24 cellular contexts compared by ENCODE assay signal in genomic region chr15:78752492-78753358, GRCh38. TPM values are rescaled to one million over a fixed set of nuclear protein-coding genes. Genes with fewer than 3 reads are reported as not detected.
A peak's percentile ranks its signal among the peaks of the same experiment; 100 is the strongest.
DNase-seq lines count a peak whose midpoint lies in the region; ATAC-seq and TF ChIP-seq lines count a peak whose summit lies in the region.
"Had no signal": no experiment of that assay in that cellular context is flagged by ENCODE, and none has a peak within 500 bp of the region (broad histone marks: within the 10 kb centered on the region; RNA-seq: fewer than 3 reads in every experiment).

No MANE protein-coding gene starts in this region.

- intact Hi-C loops in left ventricle myocardium superior (cut with micrococcal nuclease): no loop called here
- intact Hi-C loops in posterior vena cava (cut with DNase I): loop anchor here in 1 of 2 donors (5.0 kb wide), 1 partner anchor 135 kb away; no protein-coding TSS in a partner anchor

- H3K27ac Mint-ChIP-seq in activated T-helper 17 cell treated with anti-CD3 and anti-CD28 coated beads, Interleukin-2, amount 50 U/mL, for 72 hours: peak overlapping the region; percentile 36
- H3K27ac Mint-ChIP-seq in HFFc6: no peak overlapping the region
- H3K27ac Mint-ChIP-seq: activated CD4-positive, alpha-beta T cell treated with anti-CD3 and anti-CD28 coated beads for 36 hours; activated CD8-positive, alpha-beta T cell treated with anti-CD3 and anti-CD28 coated beads, Interleukin-2, amount 10 ng/mL, durations not matched to agents 7 days and 5 days; CD4-positive, alpha-beta memory T cell; naive thymus-derived CD4-positive, alpha-beta T cell; stimulated activated naive B cell treated with anti-CD40 and anti-IgM and Interleukin-4, amounts not matched to agents 10 μg/mL and 1 μg/mL and 100 μg/mL, for 72 hours; T-helper 17 cell had no signal

- H3K4me3 Mint-ChIP-seq in activated T-helper 17 cell treated with anti-CD3 and anti-CD28 coated beads, Interleukin-2, amount 50 U/mL, for 72 hours: no peak overlapping the region
- H3K4me3 Mint-ChIP-seq in HFFc6: no peak overlapping the region
- H3K4me3 Mint-ChIP-seq: activated CD4-positive, alpha-beta T cell treated with anti-CD3 and anti-CD28 coated beads for 36 hours; activated CD8-positive, alpha-beta T cell treated with anti-CD3 and anti-CD28 coated beads, Interleukin-2, amount 10 ng/mL, durations not matched to agents 7 days and 5 days; CD4-positive, alpha-beta memory T cell; naive thymus-derived CD4-positive, alpha-beta T cell; stimulated activated naive B cell treated with anti-CD40 and anti-IgM and Interleukin-4, amounts not matched to agents 10 μg/mL and 1 μg/mL and 100 μg/mL, for 72 hours; T-helper 17 cell had no signal

- DNase-seq in left ventricle myocardium superior: peak; percentile 72
- peak; percentile 48 for DNase-seq in posterior vena cava (ENCODE audit: low spot score)
- DNase-seq in nucleus accumbens (lab: John Stamatoyannopoulos, UW): no peak
- no peak for DNase-seq in HFFc6
- DNase-seq in NCI-H187 (lab: John Stamatoyannopoulos, UW): no peak
- no peak for DNase-seq in AG08396 (ENCODE audit: low spot score)
- DNase-seq: activated CD4-positive, alpha-beta T cell treated with anti-CD3 and anti-CD28 coated beads for 36 hours; activated CD8-positive, alpha-beta T cell treated with anti-CD3 and anti-CD28 coated beads, Interleukin-2, amount 10 ng/mL, durations not matched to agents 7 days and 5 days; activated effector memory CD4-positive, alpha-beta T cell treated with Interleukin-2 at 50 U/mL for 16 hours; CD4-positive, alpha-beta memory T cell; cerebellar nuclear complex; naive thymus-derived CD4-positive, alpha-beta T cell; NCI-H1436; NCI-H2107; NCI-H748 treated with DMSO at 0.1 percent for 48 hours; pancreas; stimulated activated naive B cell treated with anti-CD40 and anti-IgM and Interleukin-4, amounts not matched to agents 10 μg/mL and 1 μg/mL and 100 μg/mL, for 72 hours; T-helper 17 cell had no signal

- no peaks in the 10 kb centered on the region for H3K9me3 Mint-ChIP-seq in activated T-helper 17 cell treated with anti-CD3 and anti-CD28 coated beads, Interleukin-2, amount 50 U/mL, for 72 hours
- no peaks in the 10 kb centered on the region for H3K9me3 Mint-ChIP-seq in HFFc6
- H3K9me3 Mint-ChIP-seq: CD4-positive, alpha-beta memory T cell; naive thymus-derived CD4-positive, alpha-beta T cell; stimulated activated naive B cell treated with anti-CD40 and anti-IgM and Interleukin-4, amounts not matched to agents 10 μg/mL and 1 μg/mL and 100 μg/mL, for 72 hours had no signal

- H3K9me3 ChIP-seq in HEK293 (ENCODE audit: control insufficient read depth, insufficient read depth, low read depth, low read length): no peaks in the 10 kb centered on the region
- H3K9me3 ChIP-seq: pancreas, vagina had no signal

- H3K36me3 ChIP-seq in HEK293 (ENCODE audit: control insufficient read depth in 2 of 2, insufficient read depth in 1 of 2, low read length in 2 of 2): no peaks in the 10 kb centered on the region
- H3K36me3 ChIP-seq: pancreas, vagina had no signal

- H3K27ac ChIP-seq in HEK293 (ENCODE audit: extremely low read depth, low read depth, low read length): no peak overlapping the region
- H3K27ac ChIP-seq: HL-60, pancreas, SK-N-MC, vagina had no signal

- CTCF ChIA-PET in HEK293 (lab: Yijun Ruan, JAX): interaction anchor here (0.7 to 1.8 kb wide), 5 partner anchors 12 to 544 kb away, joined by 3 to 5 read pairs (median 3); no protein-coding TSS in a partner anchor

- H3K4me3 ChIP-seq in HEK293 (ENCODE audit: low read depth, low read length): no peak overlapping the region
- H3K4me3 ChIP-seq: pancreas, SK-N-MC, vagina had no signal

- TF ChIP-seq CTCF in HEK293 (tag by site-specific recombination; IDR thresholded peaks at IDR 0.05) (no peak), HFFc6 (IDR thresholded peaks at IDR 0.05) (no peak)

- POLR2A ChIA-PET in HEK293 (lab: Yijun Ruan, JAX): no interaction called here

- H3K27me3 Mint-ChIP-seq in activated T-helper 17 cell treated with anti-CD3 and anti-CD28 coated beads, Interleukin-2, amount 50 U/mL, for 72 hours: no peaks in the 10 kb centered on the region
- peaks cover 9% of the 10 kb centered on the region for H3K27me3 Mint-ChIP-seq in HFFc6 (ENCODE audit: insufficient read depth)
- H3K27me3 Mint-ChIP-seq: activated CD4-positive, alpha-beta T cell treated with anti-CD3 and anti-CD28 coated beads for 36 hours; CD4-positive, alpha-beta memory T cell; naive thymus-derived CD4-positive, alpha-beta T cell; stimulated activated naive B cell treated with anti-CD40 and anti-IgM and Interleukin-4, amounts not matched to agents 10 μg/mL and 1 μg/mL and 100 μg/mL, for 72 hours; T-helper 17 cell had no signal

- 0 out of 2 replicates have a peak, but pooled peaks cover 2% of the 10 kb centered on the region for H3K4me1 ChIP-seq in HEK293 (ENCODE audit: control insufficient read depth, insufficient read depth, low read length)
- H3K4me1 ChIP-seq: pancreas had no signal

- H3K4me1 Mint-ChIP-seq in activated T-helper 17 cell treated with anti-CD3 and anti-CD28 coated beads, Interleukin-2, amount 50 U/mL, for 72 hours: no peaks in the 10 kb centered on the region
- H3K4me1 Mint-ChIP-seq in HFFc6 (ENCODE audit: low read depth): peaks cover 23% of the 10 kb centered on the region

- no peaks in the 10 kb centered on the region for H3K36me3 Mint-ChIP-seq in activated T-helper 17 cell treated with anti-CD3 and anti-CD28 coated beads, Interleukin-2, amount 50 U/mL, for 72 hours (ENCODE audit: low read depth)
- no peaks in the 10 kb centered on the region for H3K36me3 Mint-ChIP-seq in HFFc6 (ENCODE audit: low read depth)
- H3K36me3 Mint-ChIP-seq: CD4-positive, alpha-beta memory T cell; naive thymus-derived CD4-positive, alpha-beta T cell; stimulated activated naive B cell treated with anti-CD40 and anti-IgM and Interleukin-4, amounts not matched to agents 10 μg/mL and 1 μg/mL and 100 μg/mL, for 72 hours had no signal

- no peak for ATAC-seq in activated T-helper 17 cell treated with anti-CD3 and anti-CD28 coated beads, Interleukin-2, amount 50 U/mL, for 72 hours (replicated peaks)
- peak; percentile 48 for ATAC-seq in left ventricle myocardium superior
- ATAC-seq: activated CD4-positive, alpha-beta T cell treated with anti-CD3 and anti-CD28 coated beads for 36 hours; activated CD8-positive, alpha-beta T cell treated with anti-CD3 and anti-CD28 coated beads, Interleukin-2, amount 10 ng/mL, durations not matched to agents 7 days and 5 days; HCT116; naive thymus-derived CD4-positive, alpha-beta T cell; pancreas; stimulated activated naive B cell treated with anti-CD40 and anti-IgM and Interleukin-4, amounts not matched to agents 10 μg/mL and 1 μg/mL and 100 μg/mL, for 72 hours; T-helper 17 cell had no signal

TF ChIP-seq in HEK293, 187 proteins besides CTCF, POLR2A, EP300 and RAD21:
- TF ChIP-seq AEBP2 (tag by site-specific recombination; IDR thresholded peaks at IDR 0.05; ENCODE audit: borderline replicate concordance): no peak
- 0 out of 2 replicates have a peak, but pooled peaks have one; percentile 9 for TF ChIP-seq ZIC2 (tag by site-specific recombination; IDR thresholded peaks at IDR 0.05)

RNA-seq across cellular contexts. Expression of gene ADAMTS7, which starts 58.5 kb away (rescaled TPM):
- 1 to 10 TPM; 1.2 to 4.4 TPM for total RNA-seq in activated T-helper 17 cell treated with anti-CD3 and anti-CD28 coated beads, Interleukin-2, amount 50 U/mL, for 72 hours
- total RNA-seq in left ventricle myocardium superior (37.9 TPM), posterior vena cava (1 to 10 TPM; 6.7 to 8.9 TPM)
- under 1 TPM; 0.39 to 0.66 (median 0.59) TPM for total RNA-seq in HFFc6 (2021; fragmentation: NEBNext Ultra II Directional; extraction: Animal tissue kit (Norgen Biotek cat#: 25700))
- total RNA-seq: activated CD8-positive, alpha-beta T cell treated with anti-CD3 and anti-CD28 coated beads, Interleukin-2, amount 10 ng/mL, durations not matched to agents 7 days and 5 days; CD4-positive, alpha-beta memory T cell; T-helper 17 cell had no signal

Comparison
In these comparisons a context has a peak if more than half of its experiments do, and no peak if none do; other contexts are left out.
1. DNase-seq: peak in left ventricle myocardium superior (single experiment) and posterior vena cava (single experiment); none in nucleus accumbens (0 of 56), HFFc6 (single experiment), NCI-H187 (0 of 2) and AG08396 (single experiment).